ENCODE assay signal across 1 cellular context in genomic region chr17:69492410-69493071, GRCh38.
TF ChIP-seq lines count a peak whose summit lies in the region.

No MANE protein-coding gene starts in this region.

TF ChIP-seq in WTC11, 78 proteins besides CTCF, POLR2A, EP300 and RAD21 (continued from another document):
- no peak for TF ChIP-seq ZSCAN18 (CRISPR knock-in tag; IDR thresholded peaks at IDR 0.05)
